In genomic region chr18:58258707-58259342, GRCh38 we compare ENCODE assay signal across 14 cellular contexts.
"Had no signal": no experiment of that assay in that cellular context is flagged by ENCODE, and none has a peak within 500 bp of the region (broad histone marks: within the 10 kb centered on the region; RNA-seq: fewer than 3 reads in every experiment).

No MANE protein-coding gene starts in this region.

- DNase-seq: activated naive CD4-positive, alpha-beta T cell treated with anti-CD3 and anti-CD28 coated beads, Interleukin-2, amount 10 ng/mL, durations not matched to agents 7 days and 5 days; caudate nucleus; effector CD8-positive, alpha-beta T cell; left colon; mammary epithelial cell; mucosa of descending colon; small intestine; T-helper 17 cell; transverse colon had no signal

- H3K27me3 Mint-ChIP-seq: activated naive CD4-positive, alpha-beta T cell treated with anti-CD3 and anti-CD28 coated beads, Interleukin-2, amount 10 ng/mL, durations not matched to agents 7 days and 5 days; natural killer cell treated with Interleukin-12 subunit alpha and Interleukin-12 subunit beta and Interleukin-15 and Interleukin-18, amount 100 ng/mL, for 72 hours had no signal

- H3K36me3 Mint-ChIP-seq: activated naive CD4-positive, alpha-beta T cell treated with anti-CD3 and anti-CD28 coated beads, Interleukin-2, amount 10 ng/mL, durations not matched to agents 7 days and 5 days; natural killer cell treated with Interleukin-12 subunit alpha and Interleukin-12 subunit beta and Interleukin-15 and Interleukin-18, amount 100 ng/mL, for 72 hours; stimulated activated effector memory CD8-positive, alpha-beta T cell treated with anti-CD3 and anti-CD28 coated beads, Interleukin-12 subunit alpha, Interleukin-12 subunit beta, amount 100 ng/mL, for 72 hours had no signal

- ATAC-seq: activated CD4-positive, CD25-positive, alpha-beta regulatory T cell treated with anti-CD3 and anti-CD28 coated beads, Interleukin-2, amount 50 U/mL, for 24 hours; left colon; mucosa of descending colon; natural killer cell treated with Interleukin-12 subunit alpha and Interleukin-12 subunit beta and Interleukin-15 and Interleukin-18, amount 100 ng/mL, for 72 hours; stimulated activated effector memory CD8-positive, alpha-beta T cell treated with anti-CD3 and anti-CD28 coated beads, Interleukin-12 subunit alpha, Interleukin-12 subunit beta, amount 100 ng/mL, for 72 hours; T-helper 17 cell had no signal

- H3K4me3 ChIP-seq: coronary artery, mucosa of descending colon, transverse colon had no signal

- H3K27ac ChIP-seq: coronary artery, transverse colon had no signal

- H3K27me3 ChIP-seq: transverse colon had no signal

- H3K4me3 Mint-ChIP-seq: activated naive CD4-positive, alpha-beta T cell treated with anti-CD3 and anti-CD28 coated beads, Interleukin-2, amount 10 ng/mL, durations not matched to agents 7 days and 5 days; natural killer cell treated with Interleukin-12 subunit alpha and Interleukin-12 subunit beta and Interleukin-15 and Interleukin-18, amount 100 ng/mL, for 72 hours; stimulated activated effector memory CD8-positive, alpha-beta T cell treated with anti-CD3 and anti-CD28 coated beads, Interleukin-12 subunit alpha, Interleukin-12 subunit beta, amount 100 ng/mL, for 72 hours; T-helper 17 cell had no signal

- H3K9me3 ChIP-seq: mucosa of descending colon, transverse colon had no signal

- H3K36me3 ChIP-seq: transverse colon had no signal

- H3K4me1 Mint-ChIP-seq: activated naive CD4-positive, alpha-beta T cell treated with anti-CD3 and anti-CD28 coated beads, Interleukin-2, amount 10 ng/mL, durations not matched to agents 7 days and 5 days had no signal

- H3K9me3 Mint-ChIP-seq: activated naive CD4-positive, alpha-beta T cell treated with anti-CD3 and anti-CD28 coated beads, Interleukin-2, amount 10 ng/mL, durations not matched to agents 7 days and 5 days; activated T-helper 2 cell treated with anti-CD3 and anti-CD28 coated beads, Interferon-gamma antibody, Interleukin-2, Interleukin-4, amounts not matched to agents 10 μg/mL and 5 μg/mL and 100 μg/mL, durations not matched to agents 14 hours and 24 hours and 36 hours; natural killer cell treated with Interleukin-12 subunit alpha and Interleukin-12 subunit beta and Interleukin-15 and Interleukin-18, amount 100 ng/mL, for 72 hours; stimulated activated effector memory CD8-positive, alpha-beta T cell treated with anti-CD3 and anti-CD28 coated beads, Interleukin-12 subunit alpha, Interleukin-12 subunit beta, amount 100 ng/mL, for 72 hours had no signal

- H3K27ac Mint-ChIP-seq: activated naive CD4-positive, alpha-beta T cell treated with anti-CD3 and anti-CD28 coated beads, Interleukin-2, amount 10 ng/mL, durations not matched to agents 7 days and 5 days; activated T-helper 2 cell treated with anti-CD3 and anti-CD28 coated beads, Interferon-gamma antibody, Interleukin-2, Interleukin-4, amounts not matched to agents 10 μg/mL and 5 μg/mL and 100 μg/mL, durations not matched to agents 14 hours and 24 hours and 36 hours; natural killer cell treated with Interleukin-12 subunit alpha and Interleukin-12 subunit beta and Interleukin-15 and Interleukin-18, amount 100 ng/mL, for 72 hours; stimulated activated effector memory CD8-positive, alpha-beta T cell treated with anti-CD3 and anti-CD28 coated beads, Interleukin-12 subunit alpha, Interleukin-12 subunit beta, amount 100 ng/mL, for 72 hours; T-helper 17 cell had no signal
